In genomic region chr4:76708986-76709385, GRCh38 we compare ENCODE assay signal across 17 cellular contexts.
DNase-seq lines count a peak whose midpoint lies in the region; ATAC-seq and TF ChIP-seq lines count a peak whose summit lies in the region.
"Had no signal": no experiment of that assay in that cellular context is flagged by ENCODE, and none has a peak within 500 bp of the region (broad histone marks: within the 10 kb centered on the region; RNA-seq: fewer than 3 reads in every experiment).

No MANE protein-coding gene starts in this region.

- ATAC-seq in GM21381 (IDR thresholded peaks at IDR 0.05; ENCODE audit: unreplicated experiment) (no peak), body of pancreas (no peak), GM18502 (IDR thresholded peaks at IDR 0.05; ENCODE audit: poor library complexity, unreplicated experiment) (no peak)

- WGBS in sigmoid colon, 2 donors, result 65 to 75% methylated on average over 3 of the region's 3 CpGs
- WGBS in body of pancreas, 2 donors, result 79 to 91% methylated on average over 3 of the region's 3 CpGs

- H3K27me3 ChIP-seq in SJSA1 (replicated peaks) (no peaks in the 10 kb centered on the region), sigmoid colon (no peaks in the 10 kb centered on the region), body of pancreas (no peaks in the 10 kb centered on the region)
- H3K27me3 ChIP-seq: brain microvascular endothelial cell, right atrium auricular region had no signal

- H3K36me3 ChIP-seq in SJSA1 (peaks cover 10% of the 10 kb centered on the region; the same call in 1 of the 2 replicates), sigmoid colon (peaks cover 0 to 7% (median 0%) of the 10 kb centered on the region in 4 donors), body of pancreas (replicated peaks in 1 of 2; ENCODE audit: insufficient read depth in 1 of 2, low read depth in 2 of 2) (no peaks in the 10 kb centered on the region)
- H3K36me3 ChIP-seq: brain microvascular endothelial cell had no signal

- no peak for TF ChIP-seq EP300 in sigmoid colon (IDR thresholded peaks at IDR 0.05)

- no peak for TF ChIP-seq POLR2A in sigmoid colon (IDR thresholded peaks at IDR 0.05)
- TF ChIP-seq POLR2A in body of pancreas (IDR thresholded peaks at IDR 0.05), result no peak

- H3K4me1 ChIP-seq in SJSA1 (replicated peaks) (peaks cover 47% of the 10 kb centered on the region), sigmoid colon (peaks cover 0 to 50% (median 37%) of the 10 kb centered on the region in 4 donors), body of pancreas (peaks cover 19% of the 10 kb centered on the region)

- peak; percentile 85 for DNase-seq in DMS 273 (lab: John Stamatoyannopoulos, UW; ENCODE audit: unreplicated experiment)
- DNase-seq in SJSA1 (ENCODE audit: low read depth in 1 of 2, low spot score in 2 of 2), result peak in 1 of 2 experiments; percentile 61
- peak; percentile 63 for DNase-seq in fibroblast of villous mesenchyme (ENCODE audit: low read depth)
- no peak for DNase-seq in sigmoid colon
- DNase-seq in body of pancreas, result no peak
- no peak for DNase-seq in AG20443 (ENCODE audit: low spot score)
- DNase-seq: activated gamma-delta T cell treated with Interleukin-2 at 50 U/mL for 16 hours; brain microvascular endothelial cell; COR-L47; immature natural killer cell; naive B cell; NCI-H2107; NK-92 treated with Interleukin-12 subunit alpha and Interleukin-12 subunit beta, amount 100 ng/mL, for 24 hours; stimulated activated CD4-positive, alpha-beta T cell treated with anti-CD3 and anti-CD28 coated beads, Interleukin-4, amount 100 ng/mL, for 24 hours had no signal

- intact Hi-C loops in sigmoid colon (cut with DNase I), result no loop called here
- intact Hi-C loops in body of pancreas (cut with DNase I), result no loop called here

- H3K4me3 ChIP-seq in SJSA1 (no peak overlapping the region), fibroblast of villous mesenchyme (ENCODE audit: low read depth, low read length) (no peak overlapping the region), sigmoid colon (no peak overlapping the region), body of pancreas (no peak overlapping the region)
- H3K4me3 ChIP-seq: right atrium auricular region had no signal

- TF ChIP-seq CTCF in fibroblast of villous mesenchyme (IDR thresholded peaks at IDR 0.05; ENCODE audit: insufficient read depth, low read depth, low read length) (no peak), sigmoid colon (IDR thresholded peaks at IDR 0.05) (no peak), body of pancreas (IDR thresholded peaks at IDR 0.05) (no peak)

- H3K9me3 ChIP-seq in SJSA1 (replicated peaks) (no peaks in the 10 kb centered on the region), sigmoid colon (no peaks in the 10 kb centered on the region), body of pancreas (no peaks in the 10 kb centered on the region)
- H3K9me3 ChIP-seq: right atrium auricular region had no signal

- peak overlapping the region; percentile 49 for H3K27ac ChIP-seq in SJSA1
- peak overlapping the region; percentile 61 to 76 (median 74) for H3K27ac ChIP-seq in sigmoid colon
- no peak overlapping the region for H3K27ac ChIP-seq in body of pancreas
- H3K27ac ChIP-seq: brain microvascular endothelial cell had no signal

Comparison
In these comparisons a context has a peak if more than half of its experiments do, and no peak if none do; other contexts are left out.
1. DNase-seq: peak in DMS 273 (single experiment) and fibroblast of villous mesenchyme (single experiment); none in sigmoid colon (single experiment), body of pancreas (0 of 4) and AG20443 (single experiment).
2. H3K27ac ChIP-seq: peak in SJSA1 (single experiment) and sigmoid colon (4 of 4); none in body of pancreas (0 of 4).